ENCODE assay signal across 26 cellular contexts in genomic region chr2:37575780-37576179, GRCh38.
DNase-seq lines count a peak whose midpoint lies in the region; ATAC-seq and TF ChIP-seq lines count a peak whose summit lies in the region.
"Had no signal": no experiment of that assay in that cellular context is flagged by ENCODE, and none has a peak within 500 bp of the region (broad histone marks: within the 10 kb centered on the region; RNA-seq: fewer than 3 reads in every experiment).

No MANE protein-coding gene starts in this region.

- H3K4me1 Mint-ChIP-seq in GM23338 (no peaks in the 10 kb centered on the region; the same call in 2 of the 3 replicates), WTC11 (no peaks in the 10 kb centered on the region)
- H3K4me1 Mint-ChIP-seq in CD8-positive, alpha-beta memory T cell: peaks cover 16 to 24% (median 20%) of the 10 kb centered on the region in 3 donors
- peaks cover 6% of the 10 kb centered on the region for H3K4me1 Mint-ChIP-seq in activated CD4-positive, alpha-beta T cell treated with anti-CD3 and anti-CD28 coated beads, Interleukin-2, amount 10 ng/mL, durations not matched to agents 7 days and 5 days

- H3K27ac ChIP-seq in GM23338 (ENCODE audit: low read depth) (no peak overlapping the region), foreskin keratinocyte (no peak overlapping the region)
- H3K27ac ChIP-seq in CD8-positive, alpha-beta memory T cell (ENCODE audit: low read depth, low read length): no peak overlapping the region
- H3K27ac ChIP-seq: ascending aorta, esophagus muscularis mucosa, KMS-11, SK-N-MC, thoracic aorta had no signal

- TF ChIP-seq CTCF in AG10803 (conservative IDR thresholded peaks at IDR 0.05; ENCODE audit: low read length) (peak; percentile 29; the same call in 1 of the 2 replicates), GM23338 (conservative IDR thresholded peaks at IDR 0.05; ENCODE audit: low read depth in 2 of 2) (peak; percentile 18 to 38; a peak in 2 of 4 replicates), WTC11 (IDR thresholded peaks at IDR 0.05) (no peak), foreskin keratinocyte (conservative IDR thresholded peaks at IDR 0.05) (peak; percentile 13)

- no peak overlapping the region for H3K4me3 Mint-ChIP-seq in GM23338
- H3K4me3 Mint-ChIP-seq in WTC11: no peak overlapping the region
- H3K4me3 Mint-ChIP-seq in CD8-positive, alpha-beta memory T cell: no peak overlapping the region
- H3K4me3 Mint-ChIP-seq in activated CD4-positive, alpha-beta T cell treated with anti-CD3 and anti-CD28 coated beads, Interleukin-2, amount 10 ng/mL, durations not matched to agents 7 days and 5 days: no peak overlapping the region
- H3K4me3 Mint-ChIP-seq: activated T-cell treated with anti-CD3 and anti-CD28 coated beads, Interleukin-2, amount 50 U/mL, for 72 hours; nephron; stimulated activated naive B cell treated with anti-CD40 and anti-IgM and Interleukin-4, amounts not matched to agents 10 μg/mL and 1 μg/mL and 100 μg/mL, for 72 hours had no signal

- no peaks in the 10 kb centered on the region for H3F3A ChIP-seq in GM23338 (replicated peaks; ENCODE audit: low read depth)

- H3K36me3 ChIP-seq in GM23338 (ENCODE audit: insufficient read depth): no peaks in the 10 kb centered on the region
- no peaks in the 10 kb centered on the region for H3K36me3 ChIP-seq in CD8-positive, alpha-beta memory T cell (ENCODE audit: insufficient read depth, low read length)
- H3K36me3 ChIP-seq: ascending aorta, esophagus muscularis mucosa, thoracic aorta had no signal

- no peaks in the 10 kb centered on the region for H3K27me3 ChIP-seq in GM23338 (ENCODE audit: insufficient read depth)
- no peaks in the 10 kb centered on the region for H3K27me3 ChIP-seq in foreskin keratinocyte
- no peaks in the 10 kb centered on the region for H3K27me3 ChIP-seq in CD8-positive, alpha-beta memory T cell (ENCODE audit: insufficient read depth, low read length, poor library complexity, severe bottlenecking)
- H3K27me3 ChIP-seq: ascending aorta, esophagus muscularis mucosa had no signal

- no peak for ATAC-seq in GM23338
- ATAC-seq in WTC11: peak; percentile 22; the same call in 1 of the 2 replicates
- no peak for ATAC-seq in foreskin keratinocyte
- ATAC-seq: activated CD4-positive, CD25-positive, alpha-beta regulatory T cell treated with anti-CD3 and anti-CD28 coated beads, Interleukin-2, amount 50 U/mL, for 24 hours; activated naive CD4-positive, alpha-beta T cell treated with anti-CD3 and anti-CD28 coated beads, Interleukin-2, amount 50 U/mL, for 72 hours; activated T-cell treated with anti-CD3 and anti-CD28 coated beads, Interleukin-2, amount 50 U/mL, for 72 hours; left cardiac atrium; stimulated activated naive B cell treated with anti-CD40 and anti-IgM and Interleukin-4, amounts not matched to agents 10 μg/mL and 1 μg/mL and 100 μg/mL, for 72 hours had no signal

- H3K9me3 Mint-ChIP-seq in GM23338 (peaks cover 3% of the 10 kb centered on the region; the same call in 2 of the 3 replicates), WTC11 (peaks cover 24% of the 10 kb centered on the region)
- peaks cover 3 to 7% (median 3%) of the 10 kb centered on the region in 5 donors for H3K9me3 Mint-ChIP-seq in CD8-positive, alpha-beta memory T cell
- H3K9me3 Mint-ChIP-seq in activated CD4-positive, alpha-beta T cell treated with anti-CD3 and anti-CD28 coated beads, Interleukin-2, amount 10 ng/mL, durations not matched to agents 7 days and 5 days: peaks cover 22% of the 10 kb centered on the region

- H4K20me1 ChIP-seq in GM23338 (replicated peaks; ENCODE audit: insufficient read depth): no peaks in the 10 kb centered on the region

- DNase-seq in AG10803 (ENCODE audit: low read depth) (peak; percentile 11), GM23338 (ENCODE audit: low spot score) (no peak), WTC11 (ENCODE audit: low spot score) (no peak), foreskin keratinocyte (no peak), NCI-H2029 (lab: John Stamatoyannopoulos, UW) (no peak)
- DNase-seq in CD8-positive, alpha-beta memory T cell: no peak
- no peak for DNase-seq in activated CD4-positive, alpha-beta T cell treated with anti-CD3 and anti-CD28 coated beads, Interleukin-2, amount 10 ng/mL, durations not matched to agents 7 days and 5 days
- DNase-seq: activated CD8-positive, alpha-beta memory T cell treated with anti-CD3 and anti-CD28 coated beads for 24 hours; activated T-cell treated with anti-CD3 and anti-CD28 coated beads, Interleukin-2, amount 50 U/mL, for 72 hours; COR-L47; effector CD4-positive, alpha-beta T cell; glutamatergic neuron; left cardiac atrium; NCI-H1048; NCI-H510A; stimulated activated CD4-positive, alpha-beta T cell treated with anti-CD3 and anti-CD28 coated beads, Interleukin-1b, Interleukin-23, amount 100 ng/mL, for 48 hours; stimulated activated naive B cell treated with anti-CD40 and anti-IgM and Interleukin-4, amounts not matched to agents 10 μg/mL and 1 μg/mL and 100 μg/mL, for 72 hours; T-helper 9 cell had no signal

- H2AFZ ChIP-seq in GM23338: no peak overlapping the region

- H3K27ac Mint-ChIP-seq in GM23338: no peak overlapping the region
- no peak overlapping the region for H3K27ac Mint-ChIP-seq in WTC11
- H3K27ac Mint-ChIP-seq in CD8-positive, alpha-beta memory T cell: peak overlapping the region in 2 of 8 donors; percentile 8 to 27
- H3K27ac Mint-ChIP-seq in activated CD4-positive, alpha-beta T cell treated with anti-CD3 and anti-CD28 coated beads, Interleukin-2, amount 10 ng/mL, durations not matched to agents 7 days and 5 days: no peak overlapping the region
- H3K27ac Mint-ChIP-seq: activated naive CD4-positive, alpha-beta T cell treated with anti-CD3 and anti-CD28 coated beads, Interleukin-2, amount 50 U/mL, for 72 hours; activated T-cell treated with anti-CD3 and anti-CD28 coated beads, Interleukin-2, amount 50 U/mL, for 72 hours; nephron; stimulated activated naive B cell treated with anti-CD40 and anti-IgM and Interleukin-4, amounts not matched to agents 10 μg/mL and 1 μg/mL and 100 μg/mL, for 72 hours had no signal

- H3K27me3 Mint-ChIP-seq in GM23338 (ENCODE audit: insufficient read depth, low read depth, poor library complexity) (no peaks in the 10 kb centered on the region), WTC11 (ENCODE audit: low read depth) (no peaks in the 10 kb centered on the region)
- peaks cover 0 to 3% of the 10 kb centered on the region in 2 donors for H3K27me3 Mint-ChIP-seq in CD8-positive, alpha-beta memory T cell
- H3K27me3 Mint-ChIP-seq in activated CD4-positive, alpha-beta T cell treated with anti-CD3 and anti-CD28 coated beads, Interleukin-2, amount 10 ng/mL, durations not matched to agents 7 days and 5 days: no peaks in the 10 kb centered on the region
- H3K27me3 Mint-ChIP-seq: stimulated activated naive B cell treated with anti-CD40 and anti-IgM and Interleukin-4, amounts not matched to agents 10 μg/mL and 1 μg/mL and 100 μg/mL, for 72 hours had no signal

- H3K4me2 ChIP-seq in GM23338: no peak overlapping the region
- H3K4me2 ChIP-seq: KMS-11 had no signal

- POLR2A ChIA-PET in WTC11 (lab: Charles Lee): no interaction called here
- POLR2A ChIA-PET in CD8-positive, alpha-beta memory T cell (lab: Charles Lee): interaction anchor here (0.6 kb wide), 1 partner anchor 45 kb away, joined by 7 read pairs; no protein-coding TSS in a partner anchor
- POLR2A ChIA-PET in activated CD4-positive, alpha-beta T cell treated with anti-CD3 and anti-CD28 coated beads, Interleukin-2, amount 10 ng/mL, durations not matched to agents 7 days and 5 days (lab: Charles Lee): no interaction called here

- H3K36me3 Mint-ChIP-seq in GM23338 (ENCODE audit: low read depth) (peaks cover 3% of the 10 kb centered on the region), WTC11 (peaks cover 6% of the 10 kb centered on the region)
- peaks cover 0 to 8% (median 6%) of the 10 kb centered on the region in 3 donors for H3K36me3 Mint-ChIP-seq in CD8-positive, alpha-beta memory T cell
- H3K36me3 Mint-ChIP-seq in activated CD4-positive, alpha-beta T cell treated with anti-CD3 and anti-CD28 coated beads, Interleukin-2, amount 10 ng/mL, durations not matched to agents 7 days and 5 days (ENCODE audit: low read depth): peaks cover 8% of the 10 kb centered on the region

- H3K9me2 ChIP-seq in GM23338 (ENCODE audit: insufficient read depth): peaks cover 3% of the 10 kb centered on the region; the same call in 1 of the 2 replicates

- no peaks in the 10 kb centered on the region for H3K79me2 ChIP-seq in GM23338 (replicated peaks; ENCODE audit: insufficient read depth)

- no peaks in the 10 kb centered on the region for H3K4me1 ChIP-seq in GM23338 (ENCODE audit: insufficient read depth)
- H3K4me1 ChIP-seq in foreskin keratinocyte: peaks cover 10% of the 10 kb centered on the region
- peaks cover 4% of the 10 kb centered on the region for H3K4me1 ChIP-seq in CD8-positive, alpha-beta memory T cell (ENCODE audit: insufficient read depth, low read length)

- H3K9me3 ChIP-seq in CD8-positive, alpha-beta memory T cell (ENCODE audit: low read length): no peaks in the 10 kb centered on the region
- H3K9me3 ChIP-seq: ascending aorta, esophagus muscularis mucosa, thoracic aorta had no signal

- CTCF ChIA-PET in WTC11 (lab: Charles Lee): no interaction called here
- CTCF ChIA-PET in CD8-positive, alpha-beta memory T cell (lab: Charles Lee): interaction anchor here (0.9 kb wide), 1 partner anchor 161 kb away, joined by 4 read pairs; no protein-coding TSS in a partner anchor
- CTCF ChIA-PET in activated CD4-positive, alpha-beta T cell treated with anti-CD3 and anti-CD28 coated beads, Interleukin-2, amount 10 ng/mL, durations not matched to agents 7 days and 5 days (lab: Charles Lee): interaction anchor here (0.8 to 1.2 kb wide), 2 partner anchors 14 to 78 kb away, joined by 3 read pairs; no protein-coding TSS in a partner anchor

- H3K4me3 ChIP-seq in AG10803 (ENCODE audit: low read length) (no peak overlapping the region), GM23338 (no peak overlapping the region)
- H3K4me3 ChIP-seq in CD8-positive, alpha-beta memory T cell (ENCODE audit: low read length): no peak overlapping the region
- H3K4me3 ChIP-seq: ascending aorta, esophagus muscularis mucosa, SK-N-MC, thoracic aorta had no signal

TF ChIP-seq in WTC11, 78 proteins besides CTCF, POLR2A, EP300 and RAD21 (continues in another document):
- TF ChIP-seq ZSCAN18 (CRISPR knock-in tag; IDR thresholded peaks at IDR 0.05) (no peak), ELF4 (CRISPR knock-in tag; IDR thresholded peaks at IDR 0.05; ENCODE audit: low read depth) (no peak), JUN (CRISPR knock-in tag; IDR thresholded peaks at IDR 0.05) (no peak), GRHL2 (CRISPR knock-in tag; IDR thresholded peaks at IDR 0.05; ENCODE audit: insufficient replicate concordance, severe bottlenecking) (no peak)
